Comparison of ENCODE assay signal across 9 cellular contexts in the genomic region with DNA sequence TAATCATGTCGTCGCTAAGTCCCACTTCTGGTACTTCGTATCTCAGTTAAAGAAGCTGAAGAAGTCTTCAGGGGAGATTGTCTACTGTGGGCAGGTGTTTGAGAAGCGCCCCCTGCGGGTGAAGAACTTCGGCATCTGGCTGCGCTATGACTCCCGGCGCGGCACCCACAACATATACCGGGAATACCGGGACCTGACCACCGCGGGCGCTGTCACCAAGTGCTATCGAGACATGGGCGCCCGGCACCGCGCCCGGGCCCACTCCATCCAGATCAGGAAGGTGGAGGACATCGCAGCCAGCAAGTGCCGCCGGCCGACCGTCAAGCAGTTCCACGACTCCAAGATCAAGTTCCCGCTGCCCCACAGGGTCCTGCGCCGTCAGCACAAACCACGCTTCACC. TPM values are rescaled to one million over a fixed set of nuclear protein-coding genes. Genes with fewer than 3 reads are reported as not detected.
DNase-seq lines count a peak whose midpoint lies in the region; ATAC-seq and TF ChIP-seq lines count a peak whose summit lies in the region.
"Had no signal": no experiment of that assay in that cellular context is flagged by ENCODE, and none has a peak within 500 bp of the region (broad histone marks: within the 10 kb centered on the region; RNA-seq: fewer than 3 reads in every experiment).

No MANE protein-coding gene starts in this region.

- peaks cover 0 to 3% (median 1%) of the 10 kb centered on the region in 4 donors for H3K4me1 ChIP-seq in esophagus muscularis mucosa
- H3K4me1 ChIP-seq in psoas muscle, result no peaks in the 10 kb centered on the region
- H3K4me1 ChIP-seq: BLaER1 treated with 17β-estradiol and CSF1 and Interleukin-3, amounts not matched to agents 10 nM and 100 nM had no signal

- no peak for TF ChIP-seq POLR2A in esophagus muscularis mucosa (IDR thresholded peaks at IDR 0.05; ENCODE audit: low read depth)

- DNase-seq in NCI-H748 (lab: John Stamatoyannopoulos, UW; ENCODE audit: unreplicated experiment), result peak; percentile 51
- DNase-seq in NCI-H748 treated with DMSO at 0.1 percent for 48 hours (lab: John Stamatoyannopoulos, UW), result no peak
- peak; percentile 81 for DNase-seq in activated CD8-positive, alpha-beta memory T cell treated with anti-CD3 and anti-CD28 coated beads for 24 hours
- no peak for DNase-seq in esophagus muscularis mucosa (ENCODE audit: extremely low spot score)
- DNase-seq in psoas muscle, result peak in 1 of 2 donors; percentile 43
- no peak for DNase-seq in OCI-M2 (lab: John Stamatoyannopoulos, UW; ENCODE audit: unreplicated experiment)
- no peak for DNase-seq in NCI-H2171 (lab: John Stamatoyannopoulos, UW)

- H3K36me3 ChIP-seq in esophagus muscularis mucosa (no peaks in the 10 kb centered on the region), psoas muscle (ENCODE audit: insufficient read depth in 1 of 2, low read depth in 1 of 2) (no peaks in the 10 kb centered on the region)
- H3K36me3 ChIP-seq: BLaER1 treated with 17β-estradiol and CSF1 and Interleukin-3, amounts not matched to agents 10 nM and 100 nM had no signal

- ATAC-seq in psoas muscle (peak in 1 of 4 donors; percentile 47), HG02588 (IDR thresholded peaks at IDR 0.05; ENCODE audit: unreplicated experiment) (no peak)

- WGBS in esophagus muscularis mucosa, result 27% methylated on average over 18 of the region's 31 CpGs
- 4 to 25% (median 5%) methylated on average over 20 to 31 of the region's 31 CpGs for whole genome bisulfite sequencing in psoas muscle, 3 donors

- no peak for TF ChIP-seq EP300 in esophagus muscularis mucosa (IDR thresholded peaks at IDR 0.05)

- H3K27ac ChIP-seq in esophagus muscularis mucosa (replicated peaks in 1 of 4) (no peak overlapping the region), psoas muscle (no peak overlapping the region)
- H3K27ac ChIP-seq: BLaER1 treated with 17β-estradiol and CSF1 and Interleukin-3, amounts not matched to agents 10 nM and 100 nM had no signal

- intact Hi-C loops in esophagus muscularis mucosa (cut with DNase I) (loop anchor here (5.0 kb wide), 1 partner anchor 105 kb away; no protein-coding TSS in a partner anchor), psoas muscle (cut with DNase I) (loop anchor here in 1 of 2 donors (10.0 kb wide), 2 partner anchors 627 to 717 kb away; no protein-coding TSS in a partner anchor)

- peaks cover 0 to 24% (median 6%) of the 10 kb centered on the region in 4 donors for H3K27me3 ChIP-seq in esophagus muscularis mucosa
- peaks cover 0 to 39% (median 0%) of the 10 kb centered on the region in 3 donors for H3K27me3 ChIP-seq in psoas muscle (ENCODE audit: insufficient read depth in 3 of 3, low read length in 2 of 3)

- H3K4me3 ChIP-seq in esophagus muscularis mucosa (peak overlapping the region in 2 of 4 donors; percentile 14 to 33), psoas muscle (no peak overlapping the region)
- H3K4me3 ChIP-seq: BLaER1 treated with 17β-estradiol and CSF1 and Interleukin-3, amounts not matched to agents 10 nM and 100 nM had no signal

- peaks cover 0 to 23% (median 0%) of the 10 kb centered on the region in 4 donors for H3K9me3 ChIP-seq in esophagus muscularis mucosa
- no peaks in the 10 kb centered on the region for H3K9me3 ChIP-seq in psoas muscle

- TF ChIP-seq CTCF in esophagus muscularis mucosa (IDR thresholded peaks at IDR 0.05) (peak; percentile 24 to 45 (median 34)), psoas muscle (IDR thresholded peaks at IDR 0.05) (peak; percentile 36)

RNA-seq across cellular contexts. Expression of a gene that starts 11.3 kb away (rescaled TPM):
- 10 to 100 TPM; 20.5 to 67.8 (median 26.0) TPM for total RNA-seq in esophagus muscularis mucosa
- 1 to 10 TPM in 1 of 4 donors, under 1 TPM in 3; 0.79 to 1.9 (median 0.92) TPM for total RNA-seq in psoas muscle
- polyA plus RNA-seq in psoas muscle, result 1 to 10 TPM in 1 of 3 donors, under 1 TPM in 2; 0.21 to 1.0 (median 0.35) TPM

RNA-seq across cellular contexts. Expression of a gene that starts 15.3 kb away (rescaled TPM):
- total RNA-seq in esophagus muscularis mucosa (not detected), psoas muscle (not detected)
- not detected for polyA plus RNA-seq in psoas muscle

RNA-seq across cellular contexts. Expression of a gene that starts 25.5 kb away (rescaled TPM):
- 10 to 100 TPM; 41.7 to 62.3 (median 45.6) TPM for total RNA-seq in esophagus muscularis mucosa
- total RNA-seq in psoas muscle, result 100 to 1,000 TPM in 2 of 4 donors, 10 to 100 TPM in 2; 82.2 to 256 (median 117) TPM
- 100 to 1,000 TPM in 2 of 3 donors, 10 to 100 TPM in 1; 84.9 to 209 (median 104) TPM for polyA plus RNA-seq in psoas muscle

Comparison
In these comparisons a context has a peak if more than half of its experiments do, and no peak if none do; other contexts are left out.
1. DNase-seq: peak in NCI-H748 (single experiment) and activated CD8-positive, alpha-beta memory T cell treated with anti-CD3 and anti-CD28 coated beads for 24 hours (single experiment); none in NCI-H748 treated with DMSO at 0.1 percent for 48 hours (single experiment), esophagus muscularis mucosa (single experiment), OCI-M2 (single experiment) and NCI-H2171 (single experiment).
2. RNA of a gene that starts 11.3 kb away (total RNA-seq): 20.5 to 67.8 TPM in esophagus muscularis mucosa; 0.79 to 1.9 TPM in psoas muscle; every median in the first group is over 4 times any median in the second.